8 cellular contexts compared by ENCODE assay signal in genomic region chr22:21951931-21952465, GRCh38. TPM values are rescaled to one million over a fixed set of nuclear protein-coding genes. Genes with fewer than 3 reads are reported as not detected.
A peak's percentile ranks its signal among the peaks of the same experiment; 100 is the strongest.
DNase-seq lines count a peak whose midpoint lies in the region; ATAC-seq and TF ChIP-seq lines count a peak whose summit lies in the region.

No MANE protein-coding gene starts in this region.

- H3K4me3 ChIP-seq in fibroblast of the aortic adventitia (ENCODE audit: low read depth, low read length) (peak overlapping the region; percentile 80), neural progenitor cell (peak overlapping the region; percentile 76)

- peak overlapping the region; percentile 89 for H3K4me3 Mint-ChIP-seq in neural progenitor cell

- H3K27ac Mint-ChIP-seq in neural progenitor cell: no peak overlapping the region

- ATAC-seq in HG02798 (IDR thresholded peaks at IDR 0.05; ENCODE audit: poor library complexity, unreplicated experiment) (no peak), HG03354 (IDR thresholded peaks at IDR 0.05; ENCODE audit: poor library complexity, severe bottlenecking, unreplicated experiment) (no peak)

- H3K36me3 ChIP-seq in neural progenitor cell: no peaks in the 10 kb centered on the region

- no peaks in the 10 kb centered on the region for H3K9me3 ChIP-seq in neural progenitor cell (ENCODE audit: low read depth)

- H4K20me1 ChIP-seq in neural progenitor cell (ENCODE audit: low read depth): peaks cover 9% of the 10 kb centered on the region

- H3K4me2 ChIP-seq in neural progenitor cell: peak overlapping the region; percentile 98

- H2AFZ ChIP-seq in neural progenitor cell (replicated peaks): peak overlapping the region; percentile 95

- no peaks in the 10 kb centered on the region for H3K36me3 Mint-ChIP-seq in neural progenitor cell

- no peaks in the 10 kb centered on the region for H3K79me2 ChIP-seq in neural progenitor cell (ENCODE audit: low read depth)

- H3F3A ChIP-seq in neural progenitor cell (ENCODE audit: low read depth): peaks cover 9% of the 10 kb centered on the region

- H3K27ac ChIP-seq in neural progenitor cell: no peak overlapping the region

- H3K27me3 ChIP-seq in neural progenitor cell: peaks cover 19% of the 10 kb centered on the region

- peaks cover 10% of the 10 kb centered on the region for H3K4me1 ChIP-seq in neural progenitor cell

- H3K4me1 Mint-ChIP-seq in neural progenitor cell: peaks cover 28% of the 10 kb centered on the region

- no peaks in the 10 kb centered on the region for H3K27me3 Mint-ChIP-seq in neural progenitor cell (ENCODE audit: insufficient read depth, low read depth)

- TF ChIP-seq CTCF in fibroblast of the aortic adventitia (IDR thresholded peaks at IDR 0.05; ENCODE audit: insufficient read depth, low read length) (no peak), neural progenitor cell (IDR thresholded peaks at IDR 0.05) (no peak)

- peak overlapping the region; percentile 43 for H3K9ac ChIP-seq in neural progenitor cell

- DNase-seq in D341Med (ENCODE audit: low spot score) (peak; percentile 54), HuH-7 (ENCODE audit: low spot score) (peak; percentile 60), fibroblast of the aortic adventitia (ENCODE audit: low read depth) (peak; percentile 36), neural progenitor cell (ENCODE audit: low spot score) (peak; percentile 69), globus pallidus (ENCODE audit: low spot score) (no peak)
- peak; percentile 71 for DNase-seq in activated CD8-positive, alpha-beta memory T cell treated with anti-CD3 and anti-CD28 coated beads for 24 hours

- H3K9me3 Mint-ChIP-seq in neural progenitor cell: no peaks in the 10 kb centered on the region

RNA-seq across cellular contexts. Expression of gene PPM1F, which starts 0.7 kb away (rescaled TPM):
- total RNA-seq in fibroblast of the aortic adventitia (ENCODE audit: low replicate concordance): 27.1 and 30.6 TPM in 2 replicates
- 18.0 and 39.0 TPM in 2 replicates for total RNA-seq in neural progenitor cell (ENCODE audit: low replicate concordance)

RNA-seq across cellular contexts. Expression of gene TOP3B, which starts 30.6 kb away (rescaled TPM):
- total RNA-seq in fibroblast of the aortic adventitia (ENCODE audit: low replicate concordance): 20.9 and 31.2 TPM in 2 replicates
- 53.9 and 74.0 TPM in 2 replicates for total RNA-seq in neural progenitor cell (ENCODE audit: low replicate concordance)
